In genomic region chr6:99348823-99349619, GRCh38 we compare ENCODE assay signal across 8 cellular contexts. TPM values are rescaled to one million over a fixed set of nuclear protein-coding genes. Genes with fewer than 3 reads are reported as not detected.
DNase-seq lines count a peak whose midpoint lies in the region; ATAC-seq and TF ChIP-seq lines count a peak whose summit lies in the region.

No MANE protein-coding gene starts in this region.

- H3K9me3 ChIP-seq in HUES6 (ENCODE audit: control insufficient read depth, insufficient read depth, low read depth, low read length) (no peaks in the 10 kb centered on the region), upper lobe of left lung (no peaks in the 10 kb centered on the region)

- intact Hi-C loops in lower leg skin (cut with DNase I; ENCODE audit: low total_unique reads): no loop called here

- peak overlapping the region; percentile 92 for H3K9ac ChIP-seq in HUES6 (ENCODE audit: low read length)

- H3K27me3 Mint-ChIP-seq in activated naive CD4-positive, alpha-beta T cell treated with anti-CD3 and anti-CD28 coated beads, Interleukin-2, amount 50 U/mL, for 24 hours: peaks cover 40% of the 10 kb centered on the region

- no peaks in the 10 kb centered on the region for H3K36me3 Mint-ChIP-seq in activated naive CD4-positive, alpha-beta T cell treated with anti-CD3 and anti-CD28 coated beads, Interleukin-2, amount 50 U/mL, for 24 hours

- peaks cover 37% of the 10 kb centered on the region for H3K4me1 ChIP-seq in HUES6 (ENCODE audit: control insufficient read depth, insufficient read depth, low read length)
- H3K4me1 ChIP-seq in upper lobe of left lung: peaks cover 5 to 19% (median 9%) of the 10 kb centered on the region in 4 donors

- in situ Hi-C loops in brain microvascular endothelial cell (cut with HindIII; ENCODE audit: low pct_ligation_motif_present, low sequenced_read_pairs): no loop called here

- H3K4me3 ChIP-seq in HUES6 (ENCODE audit: low read depth, low read length) (peak overlapping the region; percentile 94), brain microvascular endothelial cell (ENCODE audit: low read depth, low read length) (peak overlapping the region; percentile 65), lower leg skin (ENCODE audit: low read depth, poor library complexity, severe bottlenecking) (peak overlapping the region; percentile 43), upper lobe of left lung (peak overlapping the region; percentile 18 to 71 (median 62))

- peak in 1 of 2 donors; percentile 67 for ATAC-seq in upper lobe of left lung (ENCODE audit: low FRiP score in 2 of 2)
- ATAC-seq in GM21528 (IDR thresholded peaks at IDR 0.05; ENCODE audit: low FRiP score, unreplicated experiment): no peak

- no peaks in the 10 kb centered on the region for H3K9me3 Mint-ChIP-seq in activated naive CD4-positive, alpha-beta T cell treated with anti-CD3 and anti-CD28 coated beads, Interleukin-2, amount 50 U/mL, for 24 hours

- no peak for TF ChIP-seq CTCF in brain microvascular endothelial cell (IDR thresholded peaks at IDR 0.05; ENCODE audit: low read depth, low read length, missing control alignments)
- no peak for TF ChIP-seq CTCF in lower leg skin (IDR thresholded peaks at IDR 0.05)
- no peak for TF ChIP-seq CTCF in upper lobe of left lung (IDR thresholded peaks at IDR 0.05)

- WGBS in lower leg skin, 2 donors: 9 to 11% methylated on average over 46 to 52 of the region's 64 CpGs
- WGBS in upper lobe of left lung, 2 donors: 6 to 8% methylated on average over 20 to 59 of the region's 64 CpGs

- DNase-seq in activated naive CD4-positive, alpha-beta T cell treated with Interleukin-2 at 50 U/mL for 16 hours: no peak
- DNase-seq in brain microvascular endothelial cell (no peak), lower leg skin (ENCODE audit: low spot score in 2 of 2) (no peak), upper lobe of left lung (peak in 1 of 2 donors; percentile 84), NCI-H510A treated with DMSO at 0.1 percent for 48 hours (lab: John Stamatoyannopoulos, UW) (no peak)

- H3K4me1 Mint-ChIP-seq in activated naive CD4-positive, alpha-beta T cell treated with anti-CD3 and anti-CD28 coated beads, Interleukin-2, amount 50 U/mL, for 24 hours: peaks cover 4% of the 10 kb centered on the region

- H3K36me3 ChIP-seq in HUES6 (ENCODE audit: control insufficient read depth, insufficient read depth, low read length): no peaks in the 10 kb centered on the region
- no peaks in the 10 kb centered on the region for H3K36me3 ChIP-seq in brain microvascular endothelial cell (replicated peaks)
- H3K36me3 ChIP-seq in upper lobe of left lung: no peaks in the 10 kb centered on the region

- no peak overlapping the region for H3K27ac Mint-ChIP-seq in activated naive CD4-positive, alpha-beta T cell treated with anti-CD3 and anti-CD28 coated beads, Interleukin-2, amount 50 U/mL, for 24 hours

- peak overlapping the region; percentile 36 for H3K4me3 Mint-ChIP-seq in activated naive CD4-positive, alpha-beta T cell treated with anti-CD3 and anti-CD28 coated beads, Interleukin-2, amount 50 U/mL, for 24 hours

- TF ChIP-seq EP300 in upper lobe of left lung (IDR thresholded peaks at IDR 0.05): no peak

- H3K27ac ChIP-seq in HUES6 (ENCODE audit: low read depth, low read length) (peak overlapping the region; percentile 72; the same call in 1 of the 2 replicates), brain microvascular endothelial cell (no peak overlapping the region), upper lobe of left lung (peak overlapping the region; percentile 33 to 82 (median 59))

- H3K27me3 ChIP-seq in HUES6 (ENCODE audit: control insufficient read depth, insufficient read depth, low read length) (peaks cover 7% of the 10 kb centered on the region; the same call in 1 of the 2 replicates), brain microvascular endothelial cell (replicated peaks) (no peaks in the 10 kb centered on the region), upper lobe of left lung (peaks cover 0 to 15% (median 3%) of the 10 kb centered on the region in 4 donors)

- TF ChIP-seq POLR2A in lower leg skin (IDR thresholded peaks at IDR 0.05): no peak
- TF ChIP-seq POLR2A in upper lobe of left lung (IDR thresholded peaks at IDR 0.05): no peak

RNA-seq across cellular contexts. Expression of gene FAXC, which starts 0.5 kb away (rescaled TPM):
- total RNA-seq in lower leg skin: 1 to 10 TPM in 2 of 4 donors, under 1 TPM in 2; 0.04 to 3.6 (median 1.3) TPM
- total RNA-seq in upper lobe of left lung: 10 to 100 TPM in 1 of 6 donors, 1 to 10 TPM in 5; 2.2 to 12.1 (median 8.1) TPM

RNA-seq across cellular contexts. Expression of gene COQ3, which starts 45.0 kb away (rescaled TPM):
- 1 to 10 TPM; 1.5 to 4.5 (median 3.2) TPM for total RNA-seq in lower leg skin
- 1 to 10 TPM in 5 of 6 donors, under 1 TPM in 1; 0.55 to 5.4 (median 3.2) TPM for total RNA-seq in upper lobe of left lung

Comparison
In these comparisons a context has a peak if more than half of its experiments do, and no peak if none do; other contexts are left out.
1. H3K4me3 ChIP-seq: peak in every context shown above with its lines; median percentile 94 in HUES6; 65 in brain microvascular endothelial cell; 62 in upper lobe of left lung; 43 in lower leg skin.